12 cellular contexts compared by ENCODE assay signal in the genomic region with DNA sequence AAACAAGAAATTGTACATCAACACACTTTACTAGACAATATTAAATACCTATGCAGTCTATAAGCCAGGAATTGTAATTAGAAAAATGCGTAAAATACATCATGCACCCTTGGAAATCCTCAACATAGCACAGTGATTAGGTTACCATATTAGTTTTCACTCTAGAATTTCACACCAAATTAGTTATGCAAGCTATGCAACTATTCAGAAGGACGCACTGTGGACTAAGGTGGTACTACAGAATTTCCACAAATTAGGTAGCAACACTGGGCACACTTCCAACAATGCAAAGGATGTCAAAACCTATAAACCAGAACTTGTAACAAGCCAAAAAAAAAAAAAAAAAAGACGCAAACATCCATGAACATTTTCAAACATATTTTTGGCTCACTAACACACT.
DNase-seq lines count a peak whose midpoint lies in the region; ATAC-seq and TF ChIP-seq lines count a peak whose summit lies in the region.
"Had no signal": no experiment of that assay in that cellular context is flagged by ENCODE, and none has a peak within 500 bp of the region (broad histone marks: within the 10 kb centered on the region; RNA-seq: fewer than 3 reads in every experiment).

No MANE protein-coding gene starts in this region.

- no peaks in the 10 kb centered on the region for H3K36me3 ChIP-seq in OCI-LY3 (replicated peaks; ENCODE audit: low read depth, low read length)

- H3K27ac ChIP-seq in OCI-LY3 (ENCODE audit: low read length), result no peak overlapping the region

- TF ChIP-seq CTCF in GM12873 (IDR thresholded peaks at IDR 0.05; ENCODE audit: insufficient read depth, low read depth, low read length, missing control alignments), result peak; percentile 26
- TF ChIP-seq CTCF in OCI-LY3 (IDR thresholded peaks at IDR 0.05; ENCODE audit: low read depth, low read length), result 0 out of 2 replicates have a peak, but pooled peaks have one; percentile 6
- TF ChIP-seq CTCF in epithelial cell of esophagus (IDR thresholded peaks at IDR 0.05; ENCODE audit: insufficient read depth, low read depth, low read length, missing control alignments), result no peak

- H3K4me3 ChIP-seq in OCI-LY3 (ENCODE audit: low read length) (no peak overlapping the region), epithelial cell of esophagus (ENCODE audit: low read length) (no peak overlapping the region)

- no peak overlapping the region for H3K4me2 ChIP-seq in OCI-LY3 (ENCODE audit: low read length)

- no peaks in the 10 kb centered on the region for H3K4me1 ChIP-seq in OCI-LY3 (ENCODE audit: low read length)

- H3K27me3 ChIP-seq in OCI-LY3 (ENCODE audit: low read depth, low read length), result no peaks in the 10 kb centered on the region

- no peak overlapping the region for H3K9ac ChIP-seq in OCI-LY3 (ENCODE audit: low read length)

- no peak for ATAC-seq in GM19324 (IDR thresholded peaks at IDR 0.05; ENCODE audit: low FRiP score, unreplicated experiment)
- ATAC-seq: left ventricle myocardium superior had no signal

- no peak overlapping the region for H2AFZ ChIP-seq in OCI-LY3 (ENCODE audit: low read depth, low read length)

- H3K79me2 ChIP-seq in OCI-LY3 (ENCODE audit: low read length), result no peaks in the 10 kb centered on the region

- H3K9me3 ChIP-seq in OCI-LY3 (ENCODE audit: insufficient read depth, low read length), result no peaks in the 10 kb centered on the region

- DNase-seq in A172 (ENCODE audit: low spot score), result peak; percentile 22
- peak; percentile 44 for DNase-seq in epithelial cell of esophagus (ENCODE audit: low read depth)
- DNase-seq in germinal center (ENCODE audit: low spot score), result no peak
- DNase-seq in stimulated activated CD4-positive, alpha-beta T cell treated with anti-CD3 and anti-CD28 coated beads, Interleukin-4, amount 100 ng/mL, for 1 hour, result no peak
- no peak for DNase-seq in amygdala (lab: John Stamatoyannopoulos, UW)
- DNase-seq: activated gamma-delta T cell treated with Interleukin-2 at 50 U/mL for 16 hours, left ventricle myocardium superior, OCI-M1, retina had no signal

- 0 out of 2 replicates have a peak, but pooled peaks cover 3% of the 10 kb centered on the region for H4K20me1 ChIP-seq in OCI-LY3 (ENCODE audit: insufficient read depth, low read length)

Comparison
In these comparisons a context has a peak if more than half of its experiments do, and no peak if none do; other contexts are left out.
1. DNase-seq: peak in A172 (single experiment) and epithelial cell of esophagus (single experiment); none in germinal center (single experiment), stimulated activated CD4-positive, alpha-beta T cell treated with anti-CD3 and anti-CD28 coated beads, Interleukin-4, amount 100 ng/mL, for 1 hour (single experiment) and amygdala (0 of 56).